ENCODE assay signal across 30 cellular contexts in genomic region chr19:40379446-40380198, GRCh38. TPM values are rescaled to one million over a fixed set of nuclear protein-coding genes. Genes with fewer than 3 reads are reported as not detected.
"Had no signal": no experiment of that assay in that cellular context is flagged by ENCODE, and none has a peak within 500 bp of the region (broad histone marks: within the 10 kb centered on the region; RNA-seq: fewer than 3 reads in every experiment).

No MANE protein-coding gene starts in this region.

- H3K36me3 ChIP-seq: colonic mucosa, right lobe of liver had no signal

- H3K4me1 ChIP-seq: body of pancreas, colonic mucosa, right lobe of liver, transverse colon had no signal

- H3K9me3 ChIP-seq: body of pancreas, colonic mucosa, right lobe of liver, testis, transverse colon had no signal

- H3K27me3 Mint-ChIP-seq: activated B cell treated with CpG ODN at 0.5 μM for 24 hours; activated CD8-positive, alpha-beta memory T cell treated with anti-CD3 and anti-CD28 coated beads, Interleukin-2, amount 10 ng/mL, durations not matched to agents 7 days and 5 days; activated naive CD8-positive, alpha-beta T cell; effector memory CD8-positive, alpha-beta T cell; naive thymus-derived CD8-positive, alpha-beta T cell had no signal

- H3K27ac ChIP-seq: body of pancreas, colonic mucosa, right lobe of liver, testis, transverse colon had no signal

- H3K4me1 Mint-ChIP-seq: activated B cell treated with CpG ODN at 0.5 μM for 24 hours, neural crest cell had no signal

- H3K36me3 Mint-ChIP-seq: activated naive CD8-positive, alpha-beta T cell had no signal

- DNase-seq: activated B cell treated with CpG ODN at 0.5 μM for 24 hours; activated CD8-positive, alpha-beta memory T cell treated with anti-CD3 and anti-CD28 coated beads, Interleukin-2, amount 10 ng/mL, durations not matched to agents 7 days and 5 days; activated CD8-positive, alpha-beta T cell treated with anti-CD3 and anti-CD28 coated beads, Interleukin-2, amount 10 ng/mL, durations not matched to agents 7 days and 5 days; activated effector memory CD4-positive, alpha-beta T cell treated with Interleukin-2 at 50 U/mL for 16 hours; activated naive CD4-positive, alpha-beta T cell treated with Interleukin-2 at 50 U/mL for 16 hours; cerebellar nuclear complex; colonic mucosa; effector memory CD8-positive, alpha-beta T cell; foreskin fibroblast; head of caudate nucleus; hippocampal formation; left colon; mammary epithelial cell; midbrain; naive thymus-derived CD8-positive, alpha-beta T cell; right lobe of liver; stimulated activated CD4-positive, alpha-beta T cell treated with anti-CD3 and anti-CD28 coated beads, Interleukin-2, amount 100 ng/mL, for 48 hours; stimulated activated naive CD8-positive, alpha-beta T cell treated with anti-CD3 and anti-CD28 coated beads, Interleukin-15, Interleukin-2, amounts not matched to agents 100 U/mL and 50 U/mL, for 24 hours; T-helper 1 cell; testis; transverse colon had no signal

- H3K4me3 Mint-ChIP-seq: activated B cell treated with CpG ODN at 0.5 μM for 24 hours; activated CD8-positive, alpha-beta memory T cell treated with anti-CD3 and anti-CD28 coated beads, Interleukin-2, amount 10 ng/mL, durations not matched to agents 7 days and 5 days; activated CD8-positive, alpha-beta T cell treated with anti-CD3 and anti-CD28 coated beads, Interleukin-2, amount 10 ng/mL, durations not matched to agents 7 days and 5 days; activated naive CD8-positive, alpha-beta T cell; effector memory CD8-positive, alpha-beta T cell; naive thymus-derived CD8-positive, alpha-beta T cell; neural crest cell; T-helper 2 cell treated with Interferon-gamma antibody and Interleukin-4, amounts not matched to agents 5 μg/mL and 100 μg/mL, for 36 hours had no signal

- H3K27me3 ChIP-seq: body of pancreas, colonic mucosa, dorsolateral prefrontal cortex, right lobe of liver, testis, transverse colon had no signal

- FAIRE-seq: endothelial cell of umbilical vein, keratinocyte had no signal

- ATAC-seq: activated CD8-positive, alpha-beta memory T cell treated with anti-CD3 and anti-CD28 coated beads, Interleukin-2, amount 10 ng/mL, durations not matched to agents 7 days and 5 days; activated CD8-positive, alpha-beta T cell treated with anti-CD3 and anti-CD28 coated beads, Interleukin-2, amount 10 ng/mL, durations not matched to agents 7 days and 5 days; body of pancreas; effector memory CD8-positive, alpha-beta T cell; left colon; naive thymus-derived CD8-positive, alpha-beta T cell; stimulated activated naive CD8-positive, alpha-beta T cell treated with anti-CD3 and anti-CD28 coated beads, Interleukin-15, Interleukin-2, amounts not matched to agents 100 U/mL and 50 U/mL, for 24 hours had no signal

- H3K9me3 Mint-ChIP-seq: activated B cell treated with CpG ODN at 0.5 μM for 24 hours; effector memory CD8-positive, alpha-beta T cell; naive thymus-derived CD8-positive, alpha-beta T cell; neural crest cell; T-helper 2 cell treated with Interferon-gamma antibody and Interleukin-4, amounts not matched to agents 5 μg/mL and 100 μg/mL, for 36 hours had no signal

- H3K4me3 ChIP-seq: body of pancreas, colonic mucosa, dorsolateral prefrontal cortex, right lobe of liver, testis, transverse colon had no signal

- H3K27ac Mint-ChIP-seq: activated B cell treated with CpG ODN at 0.5 μM for 24 hours; activated CD8-positive, alpha-beta memory T cell treated with anti-CD3 and anti-CD28 coated beads, Interleukin-2, amount 10 ng/mL, durations not matched to agents 7 days and 5 days; activated naive CD8-positive, alpha-beta T cell; T-helper 2 cell treated with Interferon-gamma antibody and Interleukin-4, amounts not matched to agents 5 μg/mL and 100 μg/mL, for 36 hours had no signal

RNA-seq across cellular contexts. Expression of gene HIPK4, which starts 10.4 kb away (rescaled TPM):
- total RNA-seq: activated CD8-positive, alpha-beta memory T cell treated with anti-CD3 and anti-CD28 coated beads, Interleukin-2, amount 10 ng/mL, durations not matched to agents 7 days and 5 days; body of pancreas; colonic mucosa; endothelial cell of umbilical vein; skeletal muscle tissue; urinary bladder had no signal
- polyA plus RNA-seq: naive thymus-derived CD8-positive, alpha-beta T cell had no signal
